Comparison of ENCODE assay signal across 1 cellular context in genomic region chr5:124661317-124662141, GRCh38.
TF ChIP-seq lines count a peak whose summit lies in the region.

No MANE protein-coding gene starts in this region.

TF ChIP-seq in HepG2, 621 proteins besides CTCF, POLR2A, EP300 and RAD21 (continued from another document and continues in another):
- TF ChIP-seq, protein P1, sequence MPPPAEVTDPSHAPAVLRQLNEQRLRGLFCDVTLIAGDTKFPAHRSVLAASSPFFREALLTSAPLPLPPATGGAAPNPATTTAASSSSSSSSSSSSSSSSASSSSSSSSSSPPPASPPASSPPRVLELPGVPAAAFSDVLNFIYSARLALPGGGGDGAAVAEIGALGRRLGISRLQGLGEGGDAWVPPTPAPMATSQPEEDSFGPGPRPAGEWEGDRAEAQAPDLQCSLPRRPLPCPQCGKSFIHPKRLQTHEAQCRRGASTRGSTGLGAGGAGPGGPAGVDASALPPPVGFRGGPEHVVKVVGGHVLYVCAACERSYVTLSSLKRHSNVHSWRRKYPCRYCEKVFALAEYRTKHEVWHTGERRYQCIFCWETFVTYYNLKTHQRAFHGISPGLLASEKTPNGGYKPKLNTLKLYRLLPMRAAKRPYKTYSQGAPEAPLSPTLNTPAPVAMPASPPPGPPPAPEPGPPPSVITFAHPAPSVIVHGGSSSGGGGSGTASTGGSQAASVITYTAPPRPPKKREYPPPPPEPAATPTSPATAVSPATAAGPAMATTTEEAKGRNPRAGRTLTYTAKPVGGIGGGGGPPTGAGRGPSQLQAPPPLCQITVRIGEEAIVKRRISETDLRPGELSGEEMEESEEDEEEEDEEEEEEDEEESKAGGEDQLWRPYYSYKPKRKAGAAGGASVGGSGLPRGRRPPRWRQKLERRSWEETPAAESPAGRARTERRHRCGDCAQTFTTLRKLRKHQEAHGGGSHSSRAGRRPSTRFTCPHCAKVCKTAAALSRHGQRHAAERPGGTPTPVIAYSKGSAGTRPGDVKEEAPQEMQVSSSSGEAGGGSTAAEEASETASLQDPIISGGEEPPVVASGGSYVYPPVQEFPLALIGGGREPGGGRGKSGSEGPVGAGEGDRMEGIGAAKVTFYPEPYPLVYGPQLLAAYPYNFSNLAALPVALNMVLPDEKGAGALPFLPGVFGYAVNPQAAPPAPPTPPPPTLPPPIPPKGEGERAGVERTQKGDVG (CRISPR knock-in tag; IDR thresholded peaks at IDR 0.05; ENCODE audit: borderline replicate concordance), result no peak
- TF ChIP-seq ZNF331 (CRISPR knock-in tag; IDR thresholded peaks at IDR 0.05) (peak; percentile 89), PITX1 (CRISPR knock-in tag; IDR thresholded peaks at IDR 0.05) (peak; percentile 85), POGZ (CRISPR knock-in tag; IDR thresholded peaks at IDR 0.05) (peak; percentile 73; the same call in 1 of the 2 replicates), GFI1 (CRISPR knock-in tag; IDR thresholded peaks at IDR 0.05; ENCODE audit: borderline replicate concordance) (peak; percentile 83), JUND (CRISPR knock-in tag; IDR thresholded peaks at IDR 0.05) (peak; percentile 81), SNAPC2 (CRISPR knock-in tag; IDR thresholded peaks at IDR 0.05) (peak; percentile 96), CREB1 (IDR thresholded peaks at IDR 0.05) (peak; percentile 74), CREB1 (CRISPR knock-in tag; IDR thresholded peaks at IDR 0.05) (peak; percentile 82), ARID2 (CRISPR knock-in tag; IDR thresholded peaks at IDR 0.05; ENCODE audit: borderline replicate concordance) (peak; percentile 52; the same call in 1 of the 2 replicates), ZNF567 (CRISPR knock-in tag; IDR thresholded peaks at IDR 0.05; ENCODE audit: borderline replicate concordance) (no peak), FOXK1 (CRISPR knock-in tag; IDR thresholded peaks at IDR 0.05; ENCODE audit: borderline replicate concordance, low read depth) (peak; percentile 92; the same call in 1 of the 2 replicates), ZNF570 (CRISPR knock-in tag; IDR thresholded peaks at IDR 0.05; ENCODE audit: borderline replicate concordance) (0 out of 2 replicates have a peak, but pooled peaks have one; percentile 26), FOXP4 (CRISPR knock-in tag; IDR thresholded peaks at IDR 0.05) (peak; percentile 99), MEIS2 (CRISPR knock-in tag; IDR thresholded peaks at IDR 0.05) (peak; percentile 92; the same call in 1 of the 2 replicates), CHD2 (IDR thresholded peaks at IDR 0.05; ENCODE audit: low read depth, low read length) (no peak), RBM22 (optimal IDR thresholded peaks at IDR 0.05; ENCODE audit: low read length) (no peak), HBP1 (CRISPR knock-in tag; IDR thresholded peaks at IDR 0.05; ENCODE audit: low read depth) (peak; percentile 67; the same call in 1 of the 2 replicates), CBFB (CRISPR knock-in tag; IDR thresholded peaks at IDR 0.05) (peak; percentile 26; the same call in 1 of the 2 replicates), PPARG (CRISPR knock-in tag; conservative IDR thresholded peaks at IDR 0.05) (peak; percentile 81), NR2F1 (CRISPR knock-in tag; IDR thresholded peaks at IDR 0.05) (peak in 1 of 2 experiments; percentile 69; a peak in 2 of 4 replicates), HMG20A (CRISPR knock-in tag; IDR thresholded peaks at IDR 0.05; ENCODE audit: borderline replicate concordance) (peak; percentile 97), ZNF740 (CRISPR knock-in tag; IDR thresholded peaks at IDR 0.05) (no peak), ZNF34 (CRISPR knock-in tag; IDR thresholded peaks at IDR 0.05; ENCODE audit: borderline replicate concordance) (0 out of 2 replicates have a peak, but pooled peaks have one; percentile 47), XBP1 (CRISPR knock-in tag; IDR thresholded peaks at IDR 0.05) (no peak), STAT6 (CRISPR knock-in tag; IDR thresholded peaks at IDR 0.05; ENCODE audit: borderline replicate concordance) (0 out of 2 replicates have a peak, but pooled peaks have one; percentile 63), ZKSCAN8 (CRISPR knock-in tag; IDR thresholded peaks at IDR 0.05; ENCODE audit: borderline replicate concordance) (peak; percentile 88; the same call in 1 of the 2 replicates), NCOR1 (IDR thresholded peaks at IDR 0.05; ENCODE audit: borderline replicate concordance, low read length) (peak; percentile 92; the same call in 1 of the 2 replicates), RFXANK (CRISPR knock-in tag; IDR thresholded peaks at IDR 0.05) (no peak), PHF8 (CRISPR knock-in tag; IDR thresholded peaks at IDR 0.05) (no peak; the same call in 1 of the 2 replicates), NR2F6 (IDR thresholded peaks at IDR 0.05) (peak; percentile 88), NR2F6 (CRISPR knock-in tag; IDR thresholded peaks at IDR 0.05) (peak; percentile 78; the same call in 1 of the 2 replicates), ZSCAN21 (CRISPR knock-in tag; IDR thresholded peaks at IDR 0.05; ENCODE audit: borderline replicate concordance) (0 out of 2 replicates have a peak, but pooled peaks have one; percentile 60), EEA1 (CRISPR knock-in tag; IDR thresholded peaks at IDR 0.05; ENCODE audit: borderline replicate concordance) (no peak), HOXA9 (CRISPR knock-in tag; IDR thresholded peaks at IDR 0.05; ENCODE audit: borderline replicate concordance) (0 out of 2 replicates have a peak, but pooled peaks have one; percentile 74)
- TF ChIP-seq, protein P2, sequence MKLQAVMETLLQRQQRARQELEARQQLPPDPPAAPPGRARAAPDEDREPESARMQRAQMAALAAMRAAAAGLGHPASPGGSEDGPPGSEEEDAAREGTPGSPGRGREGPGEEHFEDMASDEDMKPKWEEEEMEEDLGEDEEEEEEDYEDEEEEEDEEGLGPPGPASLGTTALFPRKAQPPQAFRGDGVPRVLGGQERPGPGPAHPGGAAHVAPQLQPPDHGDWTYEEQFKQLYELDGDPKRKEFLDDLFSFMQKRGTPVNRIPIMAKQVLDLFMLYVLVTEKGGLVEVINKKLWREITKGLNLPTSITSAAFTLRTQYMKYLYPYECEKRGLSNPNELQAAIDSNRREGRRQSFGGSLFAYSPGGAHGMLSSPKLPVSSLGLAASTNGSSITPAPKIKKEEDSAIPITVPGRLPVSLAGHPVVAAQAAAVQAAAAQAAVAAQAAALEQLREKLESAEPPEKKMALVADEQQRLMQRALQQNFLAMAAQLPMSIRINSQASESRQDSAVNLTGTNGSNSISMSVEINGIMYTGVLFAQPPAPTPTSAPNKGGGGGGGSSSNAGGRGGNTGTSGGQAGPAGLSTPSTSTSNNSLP (IDR thresholded peaks at IDR 0.05; ENCODE audit: low read depth, low read length), result peak; percentile 66; the same call in 1 of the 2 replicates
- TF ChIP-seq, protein P3, sequence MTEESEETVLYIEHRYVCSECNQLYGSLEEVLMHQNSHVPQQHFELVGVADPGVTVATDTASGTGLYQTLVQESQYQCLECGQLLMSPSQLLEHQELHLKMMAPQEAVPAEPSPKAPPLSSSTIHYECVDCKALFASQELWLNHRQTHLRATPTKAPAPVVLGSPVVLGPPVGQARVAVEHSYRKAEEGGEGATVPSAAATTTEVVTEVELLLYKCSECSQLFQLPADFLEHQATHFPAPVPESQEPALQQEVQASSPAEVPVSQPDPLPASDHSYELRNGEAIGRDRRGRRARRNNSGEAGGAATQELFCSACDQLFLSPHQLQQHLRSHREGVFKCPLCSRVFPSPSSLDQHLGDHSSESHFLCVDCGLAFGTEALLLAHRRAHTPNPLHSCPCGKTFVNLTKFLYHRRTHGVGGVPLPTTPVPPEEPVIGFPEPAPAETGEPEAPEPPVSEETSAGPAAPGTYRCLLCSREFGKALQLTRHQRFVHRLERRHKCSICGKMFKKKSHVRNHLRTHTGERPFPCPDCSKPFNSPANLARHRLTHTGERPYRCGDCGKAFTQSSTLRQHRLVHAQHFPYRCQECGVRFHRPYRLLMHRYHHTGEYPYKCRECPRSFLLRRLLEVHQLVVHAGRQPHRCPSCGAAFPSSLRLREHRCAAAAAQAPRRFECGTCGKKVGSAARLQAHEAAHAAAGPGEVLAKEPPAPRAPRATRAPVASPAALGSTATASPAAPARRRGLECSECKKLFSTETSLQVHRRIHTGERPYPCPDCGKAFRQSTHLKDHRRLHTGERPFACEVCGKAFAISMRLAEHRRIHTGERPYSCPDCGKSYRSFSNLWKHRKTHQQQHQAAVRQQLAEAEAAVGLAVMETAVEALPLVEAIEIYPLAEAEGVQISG (CRISPR knock-in tag; IDR thresholded peaks at IDR 0.05), result peak; percentile 68
- TF ChIP-seq, protein P4, sequence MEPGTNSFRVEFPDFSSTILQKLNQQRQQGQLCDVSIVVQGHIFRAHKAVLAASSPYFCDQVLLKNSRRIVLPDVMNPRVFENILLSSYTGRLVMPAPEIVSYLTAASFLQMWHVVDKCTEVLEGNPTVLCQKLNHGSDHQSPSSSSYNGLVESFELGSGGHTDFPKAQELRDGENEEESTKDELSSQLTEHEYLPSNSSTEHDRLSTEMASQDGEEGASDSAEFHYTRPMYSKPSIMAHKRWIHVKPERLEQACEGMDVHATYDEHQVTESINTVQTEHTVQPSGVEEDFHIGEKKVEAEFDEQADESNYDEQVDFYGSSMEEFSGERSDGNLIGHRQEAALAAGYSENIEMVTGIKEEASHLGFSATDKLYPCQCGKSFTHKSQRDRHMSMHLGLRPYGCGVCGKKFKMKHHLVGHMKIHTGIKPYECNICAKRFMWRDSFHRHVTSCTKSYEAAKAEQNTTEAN (CRISPR knock-in tag; conservative IDR thresholded peaks at IDR 0.05), result peak; percentile 99
- TF ChIP-seq, protein P5, sequence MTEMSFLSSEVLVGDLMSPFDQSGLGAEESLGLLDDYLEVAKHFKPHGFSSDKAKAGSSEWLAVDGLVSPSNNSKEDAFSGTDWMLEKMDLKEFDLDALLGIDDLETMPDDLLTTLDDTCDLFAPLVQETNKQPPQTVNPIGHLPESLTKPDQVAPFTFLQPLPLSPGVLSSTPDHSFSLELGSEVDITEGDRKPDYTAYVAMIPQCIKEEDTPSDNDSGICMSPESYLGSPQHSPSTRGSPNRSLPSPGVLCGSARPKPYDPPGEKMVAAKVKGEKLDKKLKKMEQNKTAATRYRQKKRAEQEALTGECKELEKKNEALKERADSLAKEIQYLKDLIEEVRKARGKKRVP (CRISPR knock-in tag; IDR thresholded peaks at IDR 0.05), result peak in 1 of 2 experiments; percentile 78; a peak in 2 of 4 replicates
